Comparison of ENCODE assay signal across 21 cellular contexts in genomic region chr17:42431758-42432161, GRCh38. TPM values are rescaled to one million over a fixed set of nuclear protein-coding genes. Genes with fewer than 3 reads are reported as not detected.
DNase-seq lines count a peak whose midpoint lies in the region; ATAC-seq and TF ChIP-seq lines count a peak whose summit lies in the region.
"Had no signal": no experiment of that assay in that cellular context is flagged by ENCODE, and none has a peak within 500 bp of the region (broad histone marks: within the 10 kb centered on the region; RNA-seq: fewer than 3 reads in every experiment).

No MANE protein-coding gene starts in this region.

- 17% methylated on average over 1 of the region's 3 CpGs; no CpG with 5 or more reads in 1 of the 2 experiments for WGBS in IMR-90 (ENCODE audit: extremely low coverage in 2 of 2, insufficient read length in 1 of 2), 2 experiments

- no peak overlapping the region for H3K4ac ChIP-seq in IMR-90 (ENCODE audit: low read depth, low read length)

- H4K8ac ChIP-seq in IMR-90 (ENCODE audit: low read depth in 2 of 2, low read length in 2 of 2), result no peak overlapping the region

- H4K5ac ChIP-seq in IMR-90 (ENCODE audit: low read depth, low read length), result no peak overlapping the region

- H3K9ac ChIP-seq in IMR-90 (ENCODE audit: low read depth, low read length), result no peak overlapping the region

- peaks cover 0 to 2% of the 10 kb centered on the region in 2 experiments; a peak in 1 of 4 replicates for H3K79me1 ChIP-seq in IMR-90 (ENCODE audit: low read depth in 1 of 2, low read length in 2 of 2)

- no peak overlapping the region for H3K14ac ChIP-seq in IMR-90 (replicated peaks; ENCODE audit: low read depth, low read length)

- H2AK9ac ChIP-seq in IMR-90 (replicated peaks; ENCODE audit: low read depth, low read length, poor library complexity), result no peak overlapping the region

- H3K9me3 ChIP-seq in IMR-90 (ENCODE audit: control insufficient read depth, insufficient read depth, low read length), result no peaks in the 10 kb centered on the region
- no peaks in the 10 kb centered on the region for H3K9me3 ChIP-seq in neuron (ENCODE audit: low read length)

- H3K27me3 ChIP-seq in ACC112 (ENCODE audit: insufficient read depth, low read length) (no peaks in the 10 kb centered on the region), IMR-90 (ENCODE audit: control insufficient read depth, insufficient read depth, low read length) (no peaks in the 10 kb centered on the region), neuron (ENCODE audit: insufficient read depth, low read length) (no peaks in the 10 kb centered on the region)

- TF ChIP-seq RAD21 in IMR-90 (IDR thresholded peaks at IDR 0.05; ENCODE audit: low read length), result no peak

- ATAC-seq in IMR-90 (ENCODE audit: low read depth) (no peak), GM19324 (IDR thresholded peaks at IDR 0.05; ENCODE audit: low FRiP score, unreplicated experiment) (no peak), left lobe of liver (no peak)
- ATAC-seq: activated naive CD4-positive, alpha-beta T cell treated with anti-CD3 and anti-CD28 coated beads, Interleukin-2, amount 50 U/mL, for 72 hours; natural killer cell treated with Interleukin-12 subunit alpha and Interleukin-12 subunit beta and Interleukin-15 and Interleukin-18, amount 100 ng/mL, for 72 hours had no signal

- H3K79me2 ChIP-seq in ACC112 (ENCODE audit: control insufficient read depth, insufficient read depth, low read length, unreplicated experiment), result no peaks in the 10 kb centered on the region

- no peak overlapping the region for H3K4me2 ChIP-seq in IMR-90 (ENCODE audit: low read depth, low read length)

- H3K56ac ChIP-seq in IMR-90 (ENCODE audit: extremely low read depth, insufficient read depth, low read length), result no peak overlapping the region

- H2BK20ac ChIP-seq in IMR-90 (ENCODE audit: low read depth, low read length), result no peak overlapping the region; the same call in 1 of the 2 replicates

- POLR2A ChIA-PET in IMR-90 (lab: Charles Lee; ENCODE audit: unreplicated experiment), result no interaction called here

- no peaks in the 10 kb centered on the region for H3K9me1 ChIP-seq in IMR-90 (ENCODE audit: insufficient read depth, low read length)

- no peak overlapping the region for H3K23ac ChIP-seq in IMR-90 (ENCODE audit: low read depth, low read length)

- dilution Hi-C loops in IMR-90 (cut with HindIII; ENCODE audit: low sequenced_read_pairs, unreplicated experiment), result no loop called here

- peaks cover 3% of the 10 kb centered on the region; the same call in 1 of the 2 replicates for H4K20me1 ChIP-seq in IMR-90 (ENCODE audit: insufficient read depth, low read length)

- H3K27ac ChIP-seq in ACC112 (ENCODE audit: low read depth, low read length) (0 out of 2 replicates have a peak overlapping the region, but pooled peaks have one; percentile 4), IMR-90 (ENCODE audit: insufficient read depth, low read length) (peak overlapping the region; percentile 57; the same call in 1 of the 2 replicates)
- H3K27ac ChIP-seq: epithelial cell of prostate, VCaP had no signal

- CTCF ChIA-PET in IMR-90 (lab: Yijun Ruan, JAX), result interaction anchor here (1.1 kb wide), 1 partner anchor 96 kb away, joined by 3 read pairs; no protein-coding TSS in a partner anchor

- H3K4me1 ChIP-seq in ACC112 (ENCODE audit: control insufficient read depth, insufficient read depth, low read length, unreplicated experiment) (peaks cover 22% of the 10 kb centered on the region), IMR-90 (ENCODE audit: control insufficient read depth, insufficient read depth, low read length) (peaks cover 5% of the 10 kb centered on the region), neuron (ENCODE audit: insufficient read depth, low read length) (peaks cover 19% of the 10 kb centered on the region)

- H2AFZ ChIP-seq in ACC112 (ENCODE audit: low read length, unreplicated experiment) (no peak overlapping the region), IMR-90 (replicated peaks; ENCODE audit: low read length, poor library complexity) (no peak overlapping the region), neuron (ENCODE audit: low read depth, low read length) (peak overlapping the region; percentile 43)

- no peak overlapping the region for H3K4me3 ChIP-seq in ACC112 (ENCODE audit: low read depth, low read length)
- no peak overlapping the region for H3K4me3 ChIP-seq in IMR-90 (ENCODE audit: insufficient read depth, low read depth, low read length)
- H3K4me3 ChIP-seq in fibroblast of mammary gland (ENCODE audit: control insufficient read depth, low read depth, low read length), result no peak overlapping the region
- no peak overlapping the region for H3K4me3 ChIP-seq in neuron (ENCODE audit: low read length)

- TF ChIP-seq CTCF in IMR-90 (conservative IDR thresholded peaks at IDR 0.05; ENCODE audit: low read depth, low read length), result no peak
- no peak for TF ChIP-seq CTCF in fibroblast of mammary gland (conservative IDR thresholded peaks at IDR 0.05; ENCODE audit: control insufficient read depth, insufficient read depth, low read depth, low read length)

- H2BK15ac ChIP-seq in IMR-90 (ENCODE audit: low read depth, low read length), result no peak overlapping the region

- no peak overlapping the region; the same call in 1 of the 2 replicates for H2BK120ac ChIP-seq in IMR-90 (ENCODE audit: low read depth, low read length)

- intact Hi-C loops in IMR-90 (cut with micrococcal nuclease), result no loop called here

- in situ Hi-C loops in IMR-90 (cut with MboI; ENCODE audit: low sequenced_read_pairs), result no loop called here

- no TSS peak for BruUV-seq in IMR-90 (replicated peaks; lab: Mats Ljungman, UMichigan)

- no peak overlapping the region for H2AK5ac ChIP-seq in IMR-90 (ENCODE audit: low read depth, low read length)

- H2BK5ac ChIP-seq in IMR-90 (ENCODE audit: low read depth, low read length, poor library complexity, severe bottlenecking), result no peak overlapping the region

- no peak overlapping the region for H3K18ac ChIP-seq in IMR-90 (ENCODE audit: low read depth, low read length)

- H3K36me3 ChIP-seq in ACC112 (ENCODE audit: insufficient read depth, low read length) (no peaks in the 10 kb centered on the region), IMR-90 (ENCODE audit: control insufficient read depth, insufficient read depth, low read length) (no peaks in the 10 kb centered on the region), neuron (ENCODE audit: insufficient read depth, low read length) (no peaks in the 10 kb centered on the region)

- peak; percentile 29 for DNase-seq in IMR-90
- peak; percentile 52 for DNase-seq in fibroblast of mammary gland (ENCODE audit: low read depth)
- no peak for DNase-seq in left lobe of liver (ENCODE audit: low spot score)
- no peak for DNase-seq in AG08395 (ENCODE audit: low spot score)
- DNase-seq in activated T-cell treated with anti-CD3 and anti-CD28 coated beads, Interleukin-2, amount 50 U/mL, for 1 hour, result no peak
- DNase-seq: activated CD4-positive, alpha-beta memory T cell treated with anti-CD3 and anti-CD28 coated beads for 36 hours; activated T-cell treated with anti-CD3 and anti-CD28 coated beads, Interleukin-2, amount 50 U/mL, for 24 hours; CD4-positive, CD25-positive, alpha-beta regulatory T cell; cortex of kidney; DMS53; glutamatergic neuron; GOT3; mesendoderm; NCI-H2081 had no signal

- TF ChIP-seq POLR2A in IMR-90 (IDR thresholded peaks at IDR 0.05; ENCODE audit: low read depth, low read length), result no peak

- no peak overlapping the region for H4K91ac ChIP-seq in IMR-90 (ENCODE audit: insufficient read depth, low read depth, low read length)

TF ChIP-seq in IMR-90, 13 proteins besides CTCF, POLR2A, EP300 and RAD21:
- TF ChIP-seq CEBPB (IDR thresholded peaks at IDR 0.05; ENCODE audit: low read depth, low read length) (peak; percentile 56), FOS (IDR thresholded peaks at IDR 0.05; ENCODE audit: low read depth, low read length) (no peak), MXI1 (IDR thresholded peaks at IDR 0.05; ENCODE audit: borderline replicate concordance, low read depth, low read length) (no peak), NFE2L2 (IDR thresholded peaks at IDR 0.05; ENCODE audit: low read depth, low read length) (no peak)
TF ChIP-seq in IMR-90: peak in this region for 1.

RNA-seq across cellular contexts. Expression of gene CAVIN1, which starts 8.7 kb away (rescaled TPM):
- total RNA-seq in IMR-90 (2012; rRNA removed), result 556 and 644 TPM in 2 replicates
- 491 and 533 TPM in 2 replicates for polyA plus RNA-seq in IMR-90 (2012; rRNA removed)
- 401 and 422 TPM in 2 replicates for polyA plus RNA-seq in IMR-90 (2012; cell fraction: cytosol; rRNA removed)
- polyA plus RNA-seq in IMR-90 (2012; cell fraction: nucleus; rRNA removed; ENCODE audit: low replicate concordance), result 174 and 195 TPM in 2 replicates
- total RNA-seq in left lobe of liver, result 12.3 TPM

RNA-seq across cellular contexts. Expression of gene ATP6V0A1, which starts 26.9 kb away (rescaled TPM):
- total RNA-seq in IMR-90 (2012; rRNA removed) (18.8 and 23.6 TPM in 2 replicates), left lobe of liver (42.8 TPM)
- 34.0 and 36.2 TPM in 2 replicates for polyA plus RNA-seq in IMR-90 (2012; rRNA removed)
- 24.2 and 40.8 TPM in 2 replicates for polyA plus RNA-seq in IMR-90 (2012; cell fraction: cytosol; rRNA removed)
- 174 and 188 TPM in 2 replicates for polyA plus RNA-seq in IMR-90 (2012; cell fraction: nucleus; rRNA removed; ENCODE audit: low replicate concordance)

RNA-seq across cellular contexts. Expression of gene STAT3, which starts 43.5 kb away (rescaled TPM):
- total RNA-seq in IMR-90 (2012; rRNA removed) (61.9 and 66.3 TPM in 2 replicates), left lobe of liver (112 TPM)
- 47.2 and 48.0 TPM in 2 replicates for polyA plus RNA-seq in IMR-90 (2012; rRNA removed)
- 28.3 and 33.2 TPM in 2 replicates for polyA plus RNA-seq in IMR-90 (2012; cell fraction: cytosol; rRNA removed)
- polyA plus RNA-seq in IMR-90 (2012; cell fraction: nucleus; rRNA removed; ENCODE audit: low replicate concordance), result 56.6 and 109 TPM in 2 replicates

Comparison
In these comparisons a context has a peak if more than half of its experiments do, and no peak if none do; other contexts are left out.
1. DNase-seq: peak in IMR-90 (single experiment) and fibroblast of mammary gland (single experiment); none in left lobe of liver (single experiment), AG08395 (single experiment) and activated T-cell treated with anti-CD3 and anti-CD28 coated beads, Interleukin-2, amount 50 U/mL, for 1 hour (single experiment).
2. RNA of gene CAVIN1, which starts 8.7 kb away (total RNA-seq): 556 to 644 TPM in IMR-90; 12.3 TPM in left lobe of liver (single experiment); every median in the first group is over 10 times any median in the second.